ENCODE assay signal across 16 cellular contexts in genomic region chr22:32804823-32805585, GRCh38. TPM values are rescaled to one million over a fixed set of nuclear protein-coding genes. Genes with fewer than 3 reads are reported as not detected.
DNase-seq lines count a peak whose midpoint lies in the region; ATAC-seq and TF ChIP-seq lines count a peak whose summit lies in the region.
"Had no signal": no experiment of that assay in that cellular context is flagged by ENCODE, and none has a peak within 500 bp of the region (broad histone marks: within the 10 kb centered on the region; RNA-seq: fewer than 3 reads in every experiment).

No MANE protein-coding gene starts in this region.

- no peak overlapping the region for H2AFZ ChIP-seq in SK-N-SH (ENCODE audit: low read depth)

- H3K9me3 ChIP-seq in SK-N-SH (no peaks in the 10 kb centered on the region), left ventricle myocardium inferior (replicated peaks) (no peaks in the 10 kb centered on the region), prostate gland (no peaks in the 10 kb centered on the region), uterus (no peaks in the 10 kb centered on the region), left lung (no peaks in the 10 kb centered on the region)

- H3K9me2 ChIP-seq in SK-N-SH: no peaks in the 10 kb centered on the region

- no peak overlapping the region for H3K9ac ChIP-seq in SK-N-SH

- no peak for TF ChIP-seq RAD21 in SK-N-SH (IDR thresholded peaks at IDR 0.05; ENCODE audit: low read length)

- POLR2A ChIA-PET in SK-N-SH (lab: Yijun Ruan, JAX): no interaction called here

- WGBS in SK-N-SH (ENCODE audit: low lambda C conversion rate): 83% methylated on average over 10 of the region's 12 CpGs
- WGBS in prostate gland: 37% methylated on average over 12 of the region's 12 CpGs

- TF ChIP-seq CTCF in SK-N-SH (IDR thresholded peaks at IDR 0.05) (no peak), left ventricle myocardium inferior (IDR thresholded peaks at IDR 0.05; ENCODE audit: borderline replicate concordance) (no peak), prostate gland (IDR thresholded peaks at IDR 0.05) (no peak), uterus (IDR thresholded peaks at IDR 0.05) (no peak), left lung (IDR thresholded peaks at IDR 0.05) (no peak)

- DNase-seq in SK-N-SH (no peak), left ventricle myocardium inferior (no peak), prostate gland (ENCODE audit: low spot score) (no peak), uterus (peak in 1 of 2 donors; percentile 33), HUDEP-2 (lab: John Stamatoyannopoulos, UW; ENCODE audit: unreplicated experiment in 76 of 76) (no peak), mesenteric fat pad (ENCODE audit: low spot score) (no peak), left lung (no peak)
- DNase-seq: activated CD4-positive, CD25-positive, alpha-beta regulatory T cell treated with anti-CD3 and anti-CD28 coated beads, Interleukin-2, amount 50 U/mL, for 72 hours; NCI-H1694; NK-92 treated with Interleukin-12 subunit alpha and Interleukin-12 subunit beta, amount 100 ng/mL, for 24 hours; stimulated activated CD4-positive, alpha-beta T cell treated with anti-CD3 and anti-CD28 coated beads, Interleukin-2, amount 100 ng/mL, for 48 hours; stimulated activated naive CD4-positive, alpha-beta T cell treated with Interleukin-2 at 50 U/mL for 16 hours had no signal

- 0 out of 2 replicates have a peak, but pooled peaks cover 11% of the 10 kb centered on the region for H4K20me1 ChIP-seq in SK-N-SH (ENCODE audit: insufficient read depth)

- peaks cover 11% of the 10 kb centered on the region; the same call in 1 of the 2 replicates for H3K79me2 ChIP-seq in SK-N-SH (ENCODE audit: insufficient read depth)

- H3K27me3 ChIP-seq in SK-N-SH (ENCODE audit: insufficient read depth): no peaks in the 10 kb centered on the region
- no peaks in the 10 kb centered on the region for H3K27me3 ChIP-seq in left ventricle myocardium inferior (ENCODE audit: low read depth)
- peaks cover 6% of the 10 kb centered on the region for H3K27me3 ChIP-seq in prostate gland (replicated peaks; ENCODE audit: insufficient read depth)
- H3K27me3 ChIP-seq in uterus: no peaks in the 10 kb centered on the region
- peaks cover 6 to 39% of the 10 kb centered on the region in 2 donors for H3K27me3 ChIP-seq in left lung
- H3K27me3 ChIP-seq: cardiac muscle cell had no signal

- CTCF ChIA-PET in SK-N-SH (lab: Yijun Ruan, JAX): interaction anchor here (0.9 to 12.7 kb wide), 5 partner anchors 8 to 276 kb away, joined by 3 to 92 read pairs (median 6); no protein-coding TSS in a partner anchor

- intact Hi-C loops in left ventricle myocardium inferior (cut with micrococcal nuclease): no loop called here
- intact Hi-C loops in prostate gland (cut with DNase I): loop anchor here (5.0 to 10.0 kb wide), 3 partner anchors 100 to 183 kb away; no protein-coding TSS in a partner anchor
- intact Hi-C loops in uterus (cut with DNase I; ENCODE audit: low total_unique reads): no loop called here
- intact Hi-C loops in left lung (cut with DNase I): loop anchor here in 1 of 2 donors (10.0 kb wide), 1 partner anchor 190 kb away; no protein-coding TSS in a partner anchor

- TF ChIP-seq EP300 in SK-N-SH (IDR thresholded peaks at IDR 0.05; ENCODE audit: borderline replicate concordance in 1 of 2, low read depth in 1 of 2, low read length in 1 of 2): no peak

- H3K4me3 ChIP-seq in SK-N-SH (ENCODE audit: low read depth in 2 of 2, low read length in 1 of 2) (no peak overlapping the region), left ventricle myocardium inferior (peak overlapping the region; percentile 100), prostate gland (peak overlapping the region; percentile 56 to 70), uterus (peak overlapping the region; percentile 80 to 86), left lung (peak overlapping the region in 1 of 2 donors; percentile 56)

- no peak overlapping the region for H3K27ac ChIP-seq in SK-N-SH (ENCODE audit: low read depth in 2 of 2, low read length in 1 of 2)
- peak overlapping the region; percentile 96 for H3K27ac ChIP-seq in left ventricle myocardium inferior (replicated peaks)
- H3K27ac ChIP-seq in prostate gland: peak overlapping the region; percentile 40 to 75
- peak overlapping the region; percentile 92 to 95 for H3K27ac ChIP-seq in uterus
- H3K27ac ChIP-seq in left lung: no peak overlapping the region
- H3K27ac ChIP-seq: 22Rv1, cardiac muscle cell had no signal

- ATAC-seq in SK-N-SH treated with all-trans-retinoic acid at 6 μM for 48 hours (no peak), left lung (no peak)

- no peak for TF ChIP-seq POLR2A in prostate gland (IDR thresholded peaks at IDR 0.05)
- TF ChIP-seq POLR2A in uterus (IDR thresholded peaks at IDR 0.05): no peak

- H3K36me3 ChIP-seq in SK-N-SH (replicated peaks in 1 of 2; ENCODE audit: control insufficient read depth in 1 of 2, insufficient read depth in 2 of 2, low read length in 1 of 2) (no peaks in the 10 kb centered on the region), left ventricle myocardium inferior (peaks cover 26% of the 10 kb centered on the region), prostate gland (no peaks in the 10 kb centered on the region), uterus (no peaks in the 10 kb centered on the region), left lung (peaks cover 0 to 3% of the 10 kb centered on the region in 2 donors)
- H3K36me3 ChIP-seq: cardiac muscle cell had no signal

- H3K4me2 ChIP-seq in SK-N-SH: 0 out of 2 replicates have a peak overlapping the region, but pooled peaks have one; percentile 85

- no peaks in the 10 kb centered on the region for H3F3A ChIP-seq in SK-N-SH (replicated peaks; ENCODE audit: insufficient read depth)

- H3K4me1 ChIP-seq in SK-N-SH (ENCODE audit: control insufficient read depth in 1 of 2, insufficient read depth in 2 of 2, low read depth in 1 of 2, low read length in 1 of 2) (peaks cover 8 to 26% of the 10 kb centered on the region in 2 experiments; a peak in 3 of 4 replicates), left ventricle myocardium inferior (peaks cover 97% of the 10 kb centered on the region), prostate gland (replicated peaks) (no peaks in the 10 kb centered on the region), uterus (peaks cover 0 to 6% of the 10 kb centered on the region in 2 donors), left lung (peaks cover 0 to 33% of the 10 kb centered on the region in 2 donors)

TF ChIP-seq in SK-N-SH, 30 proteins besides CTCF, POLR2A, EP300 and RAD21:
- TF ChIP-seq PBX3 (IDR thresholded peaks at IDR 0.05) (no peak), TCF12 (IDR thresholded peaks at IDR 0.05) (no peak), GABPA (IDR thresholded peaks at IDR 0.05; ENCODE audit: low read depth) (no peak), FOXJ3 (CRISPR knock-in tag; IDR thresholded peaks at IDR 0.05) (no peak), MEF2A (IDR thresholded peaks at IDR 0.05; ENCODE audit: borderline replicate concordance, low read depth) (no peak), GATA2 (CRISPR knock-in tag; IDR thresholded peaks at IDR 0.05) (no peak)

TF ChIP-seq in SK-N-SH treated with all-trans-retinoic acid at 6 μM for 48 hours, 23 proteins besides CTCF, POLR2A, EP300 and RAD21:
- TF ChIP-seq TSHZ2 (CRISPR knock-in tag; IDR thresholded peaks at IDR 0.05) (no peak), SNAI2 (CRISPR knock-in tag; IDR thresholded peaks at IDR 0.05) (no peak), RARB (CRISPR knock-in tag; IDR thresholded peaks at IDR 0.05) (no peak), PPARA (CRISPR knock-in tag; IDR thresholded peaks at IDR 0.05; ENCODE audit: borderline replicate concordance) (no peak), ISL1 (CRISPR knock-in tag; IDR thresholded peaks at IDR 0.05) (no peak), GLIS3 (CRISPR knock-in tag; IDR thresholded peaks at IDR 0.05) (no peak), CSRNP3 (CRISPR knock-in tag; IDR thresholded peaks at IDR 0.05) (no peak), ZNF565 (CRISPR knock-in tag; conservative IDR thresholded peaks at IDR 0.05; ENCODE audit: low read depth) (no peak)

RNA-seq across cellular contexts. Expression of gene TIMP3, which starts 3.5 kb away (rescaled TPM):
- polyA plus RNA-seq in SK-N-SH (2012; rRNA removed): 23.1 and 26.1 TPM in 2 replicates
- 18.3 and 23.3 TPM in 2 replicates for polyA plus RNA-seq in SK-N-SH (2012; cell fraction: cytosol; rRNA removed)
- polyA plus RNA-seq in SK-N-SH (2012; cell fraction: nucleus; rRNA removed): 19.2 and 25.7 TPM in 2 replicates
- total RNA-seq in left ventricle myocardium inferior (250 TPM), prostate gland (100 to 1,000 TPM; 148 to 397 TPM), uterus (100 to 1,000 TPM; 192 to 702 (median 423) TPM), mesenteric fat pad (493 TPM), left lung (100 to 1,000 TPM; 277 to 308 TPM)
- polyA plus RNA-seq: IgD-negative memory B cell had no signal

Comparison
In these comparisons a context has a peak if more than half of its experiments do, and no peak if none do; other contexts are left out.
1. H3K27ac ChIP-seq: peak in left ventricle myocardium inferior (single experiment), prostate gland (2 of 2) and uterus (2 of 2); none in SK-N-SH (0 of 2) and left lung (0 of 2).
2. H3K4me3 ChIP-seq: peak in left ventricle myocardium inferior (single experiment), prostate gland (2 of 2) and uterus (2 of 2); none in SK-N-SH (0 of 2).